ENCODE assay signal across 8 cellular contexts in the genomic region with DNA sequence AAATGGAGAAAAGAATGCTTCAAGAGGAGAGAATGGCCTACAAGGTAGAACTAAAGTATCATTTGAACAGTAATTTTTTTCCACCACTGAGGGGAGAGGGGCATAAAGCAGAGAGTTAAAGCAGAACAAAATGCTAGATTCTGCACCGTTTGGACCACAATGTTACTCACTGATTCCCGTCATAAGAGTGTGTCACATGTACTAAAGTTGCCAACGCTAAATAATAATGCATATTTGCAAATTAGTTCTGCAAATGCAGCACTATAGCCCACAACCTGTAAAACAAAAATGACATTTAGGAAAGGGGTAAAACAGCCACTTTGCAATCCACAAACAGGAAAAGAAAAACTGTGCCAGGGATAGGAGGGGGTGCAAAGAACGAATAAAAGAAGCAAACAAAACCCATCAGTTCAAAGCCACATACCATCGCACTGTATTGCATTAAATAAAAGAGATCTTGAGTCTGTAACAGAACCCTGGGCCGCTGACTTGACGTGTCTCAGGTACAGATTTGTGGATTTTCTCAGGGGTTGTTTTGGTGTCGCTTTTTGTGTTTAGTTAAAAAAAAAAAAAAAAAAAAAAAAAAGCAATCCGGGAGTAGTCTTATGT. TPM values are rescaled to one million over a fixed set of nuclear protein-coding genes. Genes with fewer than 3 reads are reported as not detected.
DNase-seq lines count a peak whose midpoint lies in the region; ATAC-seq and TF ChIP-seq lines count a peak whose summit lies in the region.

No MANE protein-coding gene starts in this region.

- no peak for ATAC-seq in sciatic nerve
- no peak for ATAC-seq in GM21528 (IDR thresholded peaks at IDR 0.05; ENCODE audit: low FRiP score, unreplicated experiment)
- ATAC-seq in HG03025 (IDR thresholded peaks at IDR 0.05; ENCODE audit: low FRiP score, unreplicated experiment): no peak
- ATAC-seq in GM21529 (IDR thresholded peaks at IDR 0.05; ENCODE audit: unreplicated experiment): no peak

- H3K36me3 Mint-ChIP-seq in brain: no peaks in the 10 kb centered on the region

- intact Hi-C loops in sciatic nerve (cut with DNase I): no loop called here

- H3K4me1 Mint-ChIP-seq in brain: peaks cover 78% of the 10 kb centered on the region

- DNase-seq in Ammon's horn (ENCODE audit: low spot score) (peak; percentile 33), sciatic nerve (ENCODE audit: low spot score) (no peak)
- no peak for DNase-seq in Jurkat, Clone E6-1 (ENCODE audit: low read depth, low spot score)

- peaks cover 18% of the 10 kb centered on the region for H3K27me3 Mint-ChIP-seq in brain

- H3K9me3 Mint-ChIP-seq in brain: peaks cover 0 to 3% (median 0%) of the 10 kb centered on the region in 5 experiments

- TF ChIP-seq CTCF in brain (conservative IDR thresholded peaks at IDR 0.05): no peak

- H3K4me3 Mint-ChIP-seq in brain: peak overlapping the region; percentile 85 to 93 (median 87)

- peaks cover 10% of the 10 kb centered on the region for H3K4me1 ChIP-seq in mononuclear cell (ENCODE audit: insufficient read depth, low read length)

- peaks cover 87% of the 10 kb centered on the region for H3K27me3 ChIP-seq in mononuclear cell (ENCODE audit: insufficient read depth, low read length)

- peak overlapping the region; percentile 62 for H3K4me3 ChIP-seq in Jurkat, Clone E6-1 (ENCODE audit: low read length)
- H3K4me3 ChIP-seq in mononuclear cell (ENCODE audit: low read length): peak overlapping the region; percentile 44

- no peaks in the 10 kb centered on the region for H3K9me3 ChIP-seq in mononuclear cell (ENCODE audit: low read depth, low read length)

- peak overlapping the region; percentile 86 to 100 (median 96) for H3K27ac Mint-ChIP-seq in brain

RNA-seq across cellular contexts. Expression of a gene that starts 7.7 kb away (rescaled TPM):
- not detected for polyA plus RNA-seq in Jurkat, Clone E6-1 (2012; ENCODE audit: insufficient read depth, insufficient read length)
- 49.5 TPM for polyA plus RNA-seq in brain (ENCODE audit: insufficient read depth, low read depth, low replicate concordance)
- total RNA-seq in mononuclear cell (0.42 TPM), sciatic nerve (137 TPM)

Comparison
In these comparisons a context has a peak if more than half of its experiments do, and no peak if none do; other contexts are left out.
1. RNA of a gene that starts 7.7 kb away (total RNA-seq): 137 TPM in sciatic nerve (single experiment); 0.42 TPM in mononuclear cell (single experiment); every median in the first group is over 10 times any median in the second.